ENCODE assay signal across 33 cellular contexts in the genomic region with DNA sequence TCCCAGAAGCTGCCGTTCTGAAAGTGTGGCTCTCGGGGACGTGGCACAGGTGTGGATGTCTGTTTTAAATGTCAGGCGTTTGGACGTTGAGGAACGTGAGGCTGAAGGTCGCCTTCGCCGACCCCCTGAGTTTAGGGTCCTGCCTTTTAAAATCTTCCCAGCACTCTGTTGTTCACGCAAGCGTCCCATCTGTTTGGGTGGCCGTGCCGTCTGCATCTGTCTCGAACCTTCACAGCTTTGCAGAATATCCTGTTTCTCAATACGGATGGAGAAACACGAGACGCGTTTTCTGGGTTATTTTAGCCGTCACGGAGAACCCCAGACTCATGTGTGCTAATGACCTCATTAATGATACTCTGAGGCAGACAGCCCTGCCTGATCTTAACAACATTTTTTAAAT. TPM values are rescaled to one million over a fixed set of nuclear protein-coding genes. Genes with fewer than 3 reads are reported as not detected.
"Had no signal": no experiment of that assay in that cellular context is flagged by ENCODE, and none has a peak within 500 bp of the region (broad histone marks: within the 10 kb centered on the region; RNA-seq: fewer than 3 reads in every experiment).

No MANE protein-coding gene starts in this region.

- H3K27me3 ChIP-seq: foreskin keratinocyte, neutrophil, ovary, right atrium auricular region, testis, transverse colon had no signal

- H3K4me3 ChIP-seq: esophagus muscularis mucosa, heart right ventricle, left ventricle myocardium inferior, lung, mucosa of descending colon, ovary, psoas muscle, right atrium auricular region, testis, transverse colon had no signal

- H3K36me3 Mint-ChIP-seq: activated naive CD8-positive, alpha-beta T cell; natural killer cell treated with Interleukin-12 subunit alpha and Interleukin-12 subunit beta and Interleukin-15 and Interleukin-18, amount 100 ng/mL, for 72 hours had no signal

- H3K36me3 ChIP-seq: esophagus muscularis mucosa, heart right ventricle, left ventricle myocardium inferior, neutrophil, ovary, right atrium auricular region, transverse colon had no signal

- H3K4me1 ChIP-seq: esophagus muscularis mucosa, foreskin keratinocyte, heart right ventricle, left ventricle myocardium inferior, psoas muscle, right atrium auricular region, testis, transverse colon had no signal

- H3K9me3 ChIP-seq: esophagus muscularis mucosa, neutrophil, ovary, psoas muscle, right atrium auricular region, testis, transverse colon had no signal

- ATAC-seq: activated T-cell treated with anti-CD3 and anti-CD28 coated beads, Interleukin-2, amount 50 U/mL, for 72 hours; foreskin keratinocyte; heart right ventricle; mucosa of descending colon; natural killer cell treated with Interleukin-12 subunit alpha and Interleukin-12 subunit beta and Interleukin-15 and Interleukin-18, amount 100 ng/mL, for 72 hours; psoas muscle; stimulated activated naive CD8-positive, alpha-beta T cell treated with anti-CD3 and anti-CD28 coated beads, Interleukin-15, Interleukin-2, amounts not matched to agents 100 U/mL and 50 U/mL, for 24 hours had no signal

- DNase-seq: activated CD4-positive, alpha-beta T cell treated with anti-CD3 and anti-CD28 coated beads for 4 hours; activated CD4-positive, alpha-beta T cell treated with anti-CD3 and anti-CD28 coated beads, Interleukin-2, amount 50 U/mL, for 4 hours; activated naive CD4-positive, alpha-beta T cell treated with Interleukin-2 at 50 U/mL for 16 hours; activated T-cell treated with anti-CD3 and anti-CD28 coated beads for 4 hours; activated T-cell treated with anti-CD3 and anti-CD28 coated beads, Interleukin-2, amount 50 U/mL, for 72 hours; anterior cingulate cortex; dermis blood vessel endothelial cell; effector CD4-positive, alpha-beta T cell; foreskin keratinocyte; heart right ventricle; kidney glomerular epithelial cell; left ventricle myocardium inferior; mesendoderm; mucosa of descending colon; ovary; psoas muscle; stimulated activated CD4-positive, alpha-beta T cell treated with anti-CD3 and anti-CD28 coated beads, Interleukin-2, amount 100 ng/mL, for 48 hours; stimulated activated naive CD8-positive, alpha-beta T cell treated with anti-CD3 and anti-CD28 coated beads, Interleukin-15, Interleukin-2, amounts not matched to agents 100 U/mL and 50 U/mL, for 24 hours; T-helper 1 cell; testis; transverse colon had no signal

- H3K27ac ChIP-seq: esophagus muscularis mucosa, foreskin keratinocyte, heart right ventricle, left ventricle myocardium inferior, neutrophil, ovary, psoas muscle, right atrium auricular region, testis, transverse colon, VCaP had no signal

- H3K4me1 Mint-ChIP-seq: central memory CD8-positive, alpha-beta T cell had no signal

- H3K4me3 Mint-ChIP-seq: activated naive CD8-positive, alpha-beta T cell; activated T-cell treated with anti-CD3 and anti-CD28 coated beads, Interleukin-2, amount 50 U/mL, for 72 hours; central memory CD8-positive, alpha-beta T cell; natural killer cell treated with Interleukin-12 subunit alpha and Interleukin-12 subunit beta and Interleukin-15 and Interleukin-18, amount 100 ng/mL, for 72 hours; T-helper 2 cell treated with Interferon-gamma antibody and Interleukin-4, amounts not matched to agents 5 μg/mL and 100 μg/mL, for 36 hours had no signal

- H3K9me3 Mint-ChIP-seq: activated T-cell treated with anti-CD3 and anti-CD28 coated beads, Interleukin-2, amount 50 U/mL, for 72 hours; natural killer cell treated with Interleukin-12 subunit alpha and Interleukin-12 subunit beta and Interleukin-15 and Interleukin-18, amount 100 ng/mL, for 72 hours had no signal

- H3K27ac Mint-ChIP-seq: activated naive CD8-positive, alpha-beta T cell; activated T-cell treated with anti-CD3 and anti-CD28 coated beads, Interleukin-2, amount 50 U/mL, for 72 hours; natural killer cell treated with Interleukin-12 subunit alpha and Interleukin-12 subunit beta and Interleukin-15 and Interleukin-18, amount 100 ng/mL, for 72 hours; T-helper 2 cell treated with Interferon-gamma antibody and Interleukin-4, amounts not matched to agents 5 μg/mL and 100 μg/mL, for 36 hours had no signal

- H3K27me3 Mint-ChIP-seq: central memory CD8-positive, alpha-beta T cell; natural killer cell treated with Interleukin-12 subunit alpha and Interleukin-12 subunit beta and Interleukin-15 and Interleukin-18, amount 100 ng/mL, for 72 hours had no signal

RNA-seq across cellular contexts. Expression of a gene that starts 31.5 kb away (rescaled TPM):
- total RNA-seq: activated T-cell treated with anti-CD3 and anti-CD28 coated beads, Interleukin-2, amount 50 U/mL, for 72 hours; bronchial epithelial cell; dermis blood vessel endothelial cell; foreskin keratinocyte; heart right ventricle; left ventricle myocardium inferior; lung; myocyte; natural killer cell treated with Interleukin-12 subunit alpha and Interleukin-12 subunit beta and Interleukin-15 and Interleukin-18, amount 100 ng/mL, for 72 hours; psoas muscle; right atrium auricular region; urinary bladder had no signal
- polyA plus RNA-seq: foreskin keratinocyte, heart right ventricle, lung, ovary, urinary bladder had no signal
